In the genomic region with DNA sequence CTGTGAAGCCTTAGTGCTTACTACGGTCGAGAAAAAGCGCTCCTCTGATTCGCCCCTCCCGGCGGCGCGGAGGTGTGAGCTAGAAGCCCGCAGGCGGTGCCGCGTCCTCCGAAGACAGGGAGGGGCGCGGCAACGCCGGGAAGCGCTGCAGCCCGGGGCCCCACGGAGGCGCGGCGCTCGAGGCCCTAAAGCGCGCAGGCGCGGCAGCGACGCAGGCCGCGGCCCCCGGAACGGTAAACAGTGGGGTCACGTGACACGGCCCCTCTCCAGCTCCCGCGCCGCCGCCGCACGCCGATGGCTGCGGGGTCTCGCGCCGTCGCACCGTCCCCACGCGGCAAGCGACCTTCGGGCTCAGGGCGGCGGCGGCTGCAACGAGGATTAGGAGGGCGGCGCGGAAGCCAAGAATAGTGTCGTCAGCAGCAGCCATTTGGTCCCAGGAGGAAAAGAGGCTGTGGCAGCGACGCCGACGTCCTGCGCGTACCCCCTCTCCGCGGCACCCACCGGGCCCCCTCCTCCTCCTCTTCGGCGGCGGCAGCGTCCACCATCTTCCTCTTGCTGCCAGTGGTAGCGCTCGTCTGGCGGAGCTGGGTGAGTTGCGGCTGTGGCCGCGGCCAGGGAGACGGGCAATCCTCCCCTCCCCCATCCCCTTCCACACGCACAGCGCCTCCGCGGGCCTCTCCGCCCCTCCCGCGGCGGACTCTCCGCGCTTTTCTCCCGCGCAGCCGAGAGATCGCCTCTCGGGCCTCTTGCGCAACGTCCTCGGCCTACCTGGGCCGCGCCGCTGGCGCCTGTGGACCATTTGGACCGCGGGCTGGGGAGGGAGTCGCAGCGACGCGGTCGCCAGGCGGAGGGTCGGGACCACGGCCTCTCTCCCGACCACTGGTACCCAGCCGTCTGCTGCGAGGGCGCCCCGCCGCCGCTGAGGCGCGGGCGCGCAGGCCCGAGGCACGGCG, we compare ENCODE assay signal across 8 cellular contexts. TPM values are rescaled to one million over a fixed set of nuclear protein-coding genes. Genes with fewer than 3 reads are reported as not detected.
DNase-seq lines count a peak whose midpoint lies in the region; ATAC-seq lines count a peak whose summit lies in the region.

A gene with protein sequence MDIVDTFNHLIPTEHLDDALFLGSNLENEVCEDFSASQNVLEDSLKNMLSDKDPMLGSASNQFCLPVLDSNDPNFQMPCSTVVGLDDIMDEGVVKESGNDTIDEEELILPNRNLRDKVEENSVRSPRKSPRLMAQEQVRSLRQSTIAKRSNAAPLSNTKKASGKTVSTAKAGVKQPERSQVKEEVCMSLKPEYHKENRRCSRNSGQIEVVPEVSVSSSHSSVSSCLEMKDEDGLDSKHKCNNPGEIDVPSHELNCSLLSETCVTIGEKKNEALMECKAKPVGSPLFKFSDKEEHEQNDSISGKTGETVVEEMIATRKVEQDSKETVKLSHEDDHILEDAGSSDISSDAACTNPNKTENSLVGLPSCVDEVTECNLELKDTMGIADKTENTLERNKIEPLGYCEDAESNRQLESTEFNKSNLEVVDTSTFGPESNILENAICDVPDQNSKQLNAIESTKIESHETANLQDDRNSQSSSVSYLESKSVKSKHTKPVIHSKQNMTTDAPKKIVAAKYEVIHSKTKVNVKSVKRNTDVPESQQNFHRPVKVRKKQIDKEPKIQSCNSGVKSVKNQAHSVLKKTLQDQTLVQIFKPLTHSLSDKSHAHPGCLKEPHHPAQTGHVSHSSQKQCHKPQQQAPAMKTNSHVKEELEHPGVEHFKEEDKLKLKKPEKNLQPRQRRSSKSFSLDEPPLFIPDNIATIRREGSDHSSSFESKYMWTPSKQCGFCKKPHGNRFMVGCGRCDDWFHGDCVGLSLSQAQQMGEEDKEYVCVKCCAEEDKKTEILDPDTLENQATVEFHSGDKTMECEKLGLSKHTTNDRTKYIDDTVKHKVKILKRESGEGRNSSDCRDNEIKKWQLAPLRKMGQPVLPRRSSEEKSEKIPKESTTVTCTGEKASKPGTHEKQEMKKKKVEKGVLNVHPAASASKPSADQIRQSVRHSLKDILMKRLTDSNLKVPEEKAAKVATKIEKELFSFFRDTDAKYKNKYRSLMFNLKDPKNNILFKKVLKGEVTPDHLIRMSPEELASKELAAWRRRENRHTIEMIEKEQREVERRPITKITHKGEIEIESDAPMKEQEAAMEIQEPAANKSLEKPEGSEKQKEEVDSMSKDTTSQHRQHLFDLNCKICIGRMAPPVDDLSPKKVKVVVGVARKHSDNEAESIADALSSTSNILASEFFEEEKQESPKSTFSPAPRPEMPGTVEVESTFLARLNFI (N-terminal part only) (plus strand): TSS at position 240 of the 953 bp plus-strand sequence. CDS start 10,750 bp downstream, outside the sequence.

- peaks cover 26 to 42% of the 10 kb centered on the region in 2 donors for H3K4me1 Mint-ChIP-seq in effector memory CD8-positive, alpha-beta T cell (ENCODE audit: low read depth in 2 of 2)

- peaks cover 20% of the 10 kb centered on the region for H3K36me3 Mint-ChIP-seq in effector memory CD8-positive, alpha-beta T cell (ENCODE audit: insufficient read depth)

- H3K9me3 Mint-ChIP-seq in effector memory CD8-positive, alpha-beta T cell: no peaks in the 10 kb centered on the region

- peak within 1 kb of the TSS; percentile 98 to 99 for H3K4me3 Mint-ChIP-seq in effector memory CD8-positive, alpha-beta T cell

- H3K18ac ChIP-seq in mesenchymal stem cell (ENCODE audit: low read depth in 1 of 2, low read length in 2 of 2): peak within 1 kb of the TSS; percentile 100

- peak within 1 kb of the TSS; percentile 98 to 100 for H3K4ac ChIP-seq in mesenchymal stem cell (ENCODE audit: low read depth in 1 of 2, low read length in 2 of 2)

- H3K4me1 ChIP-seq in mesenchymal stem cell (ENCODE audit: control insufficient read depth, insufficient read depth, low read depth, low read length): no peaks in the 10 kb centered on the region

- H2AK5ac ChIP-seq in mesenchymal stem cell (ENCODE audit: low read length, severe bottlenecking): no peak within 1 kb of the TSS

- peak within 1 kb of the TSS in 1 of 2 experiments; percentile 100 for H3K14ac ChIP-seq in mesenchymal stem cell (ENCODE audit: low read length in 2 of 2)

- H3K27ac Mint-ChIP-seq in effector memory CD8-positive, alpha-beta T cell: peak within 1 kb of the TSS; percentile 99 to 100

- peak within 1 kb of the TSS; percentile 93 to 96 for H3K4me3 ChIP-seq in mesenchymal stem cell (ENCODE audit: insufficient read depth in 1 of 2, low read depth in 1 of 2, low read length in 2 of 2)

- DNase-seq in Caki2 (ENCODE audit: low read depth) (peak; percentile 98), HUDEP-2 (lab: John Stamatoyannopoulos, UW; ENCODE audit: unreplicated experiment in 76 of 76) (peak in 75 of 76 experiments; percentile 39 to 93 (median 86)), NOMO-1 treated with dmso at 0.1 percent for 144 hours (lab: John Stamatoyannopoulos, UW; ENCODE audit: unreplicated experiment) (peak; percentile 85), mesenchymal stem cell (peak; percentile 90)
- DNase-seq in activated CD8-positive, alpha-beta memory T cell treated with anti-CD3 and anti-CD28 coated beads for 48 hours (ENCODE audit: low read depth in 2 of 3, low spot score in 2 of 3): peak; percentile 60 to 85 (median 75)
- DNase-seq in effector memory CD8-positive, alpha-beta T cell: peak; percentile 84 to 88 (median 86)
- DNase-seq in stimulated activated CD8-positive, alpha-beta memory T cell treated with anti-CD3 and anti-CD28 coated beads, Interleukin-12 subunit alpha, Interleukin-12 subunit beta, amount 100 ng/mL, for 4 hours (ENCODE audit: low read depth): peak; percentile 87

- H3K27ac ChIP-seq in mesenchymal stem cell (ENCODE audit: low read length, poor library complexity, severe bottlenecking): peak within 1 kb of the TSS; percentile 72

- peak within 1 kb of the TSS; percentile 92 for H2BK15ac ChIP-seq in mesenchymal stem cell (ENCODE audit: low read depth, poor library complexity, severe bottlenecking)

- H3K79me1 ChIP-seq in mesenchymal stem cell (replicated peaks; ENCODE audit: low read length, poor library complexity, severe bottlenecking): no peaks in the 10 kb centered on the region

- H2BK5ac ChIP-seq in mesenchymal stem cell (ENCODE audit: low read depth, low read length, poor library complexity, severe bottlenecking): peak within 1 kb of the TSS; percentile 84

- peaks cover 0 to 5% of the 10 kb centered on the region in 2 donors for H3K27me3 Mint-ChIP-seq in effector memory CD8-positive, alpha-beta T cell

- peak within 1 kb of the TSS; percentile 94 for H3K9ac ChIP-seq in mesenchymal stem cell (ENCODE audit: low read length)

- ATAC-seq in GM21381 (IDR thresholded peaks at IDR 0.05; ENCODE audit: unreplicated experiment): peak; percentile 89
- peak; percentile 86 for ATAC-seq in effector memory CD8-positive, alpha-beta T cell (replicated peaks)

- peak within 1 kb of the TSS; percentile 54 to 99 for H2BK12ac ChIP-seq in mesenchymal stem cell (ENCODE audit: low read length in 2 of 2)

- no peaks in the 10 kb centered on the region for H3K36me3 ChIP-seq in mesenchymal stem cell (ENCODE audit: control insufficient read depth in 1 of 2, insufficient read depth in 2 of 2, low read depth in 1 of 2, low read length in 2 of 2)

- H3K9me3 ChIP-seq in mesenchymal stem cell (ENCODE audit: control insufficient read depth, low read length): no peaks in the 10 kb centered on the region

- peak within 1 kb of the TSS; percentile 62 for H3K4me2 ChIP-seq in mesenchymal stem cell (ENCODE audit: low read length, poor library complexity, severe bottlenecking)

- H3K23ac ChIP-seq in mesenchymal stem cell (ENCODE audit: low read length in 2 of 2): peak within 1 kb of the TSS; percentile 29 to 75

- H4K8ac ChIP-seq in mesenchymal stem cell (ENCODE audit: low read length): peak within 1 kb of the TSS; percentile 92

- peak within 1 kb of the TSS; percentile 95 for H2BK120ac ChIP-seq in mesenchymal stem cell (ENCODE audit: low read depth, low read length)

- under 1% methylated on average over 116 of the region's 127 CpGs for WGBS in mesenchymal stem cell

- peak within 1 kb of the TSS; percentile 98 for H2AFZ ChIP-seq in mesenchymal stem cell (ENCODE audit: low read depth, low read length)

- no peaks in the 10 kb centered on the region for H3K27me3 ChIP-seq in mesenchymal stem cell (ENCODE audit: control insufficient read depth in 1 of 2, insufficient read depth in 1 of 2, low read length in 2 of 2)

- peak within 1 kb of the TSS; percentile 97 for H4K91ac ChIP-seq in mesenchymal stem cell (ENCODE audit: low read length)

- in situ Hi-C loops in Caki2 (cut with HindIII; ENCODE audit: low pct_unique_long_range_greater_than_20kb, low sequenced_read_pairs): no loop called here

RNA-seq across cellular contexts. Expression of the gene that starts here (rescaled TPM):
- total RNA-seq in Caki2 (2014; rRNA removed; shearing (Covaris generic); ENCODE audit: low replicate concordance): 12.6 and 36.9 TPM in 2 replicates
- polyA plus RNA-seq in mesenchymal stem cell (2013, experiment 1 of 2): 24.0 TPM
- polyA plus RNA-seq in mesenchymal stem cell (2013, experiment 2 of 2): 23.4 TPM

Comparison
In these comparisons a context has a peak if more than half of its experiments do, and no peak if none do; other contexts are left out.
1. Peak in every context shown above with its lines: DNase-seq, ATAC-seq, H3K4me3 ChIP-seq and H3K27ac ChIP-seq.